30 cellular contexts compared by ENCODE assay signal in genomic region chr11:101090679-101091270, GRCh38. TPM values are rescaled to one million over a fixed set of nuclear protein-coding genes. Genes with fewer than 3 reads are reported as not detected.
"Had no signal": no experiment of that assay in that cellular context is flagged by ENCODE, and none has a peak within 500 bp of the region (broad histone marks: within the 10 kb centered on the region; RNA-seq: fewer than 3 reads in every experiment).

No MANE protein-coding gene starts in this region.

- H3K4me3 ChIP-seq: colonic mucosa, esophagus muscularis mucosa, hepatocyte, mucosa of descending colon, pancreas, smooth muscle cell, suprapubic skin, transverse colon, upper lobe of right lung, vagina had no signal

- H3K27ac ChIP-seq: colonic mucosa, esophagus muscularis mucosa, hepatocyte, neutrophil, pancreas, suprapubic skin, transverse colon, upper lobe of right lung, vagina had no signal

- H3K27me3 ChIP-seq: colonic mucosa, esophagus muscularis mucosa, hepatocyte, neutrophil, pancreas, suprapubic skin, transverse colon, upper lobe of right lung, vagina had no signal

- H3K4me1 ChIP-seq: colonic mucosa, pancreas, suprapubic skin, transverse colon, upper lobe of right lung had no signal

- ATAC-seq: mucosa of descending colon; natural killer cell treated with Interleukin-12 subunit alpha and Interleukin-12 subunit beta and Interleukin-15 and Interleukin-18, amount 100 ng/mL, for 72 hours; pancreas; sciatic nerve; stimulated activated naive CD8-positive, alpha-beta T cell treated with anti-CD3 and anti-CD28 coated beads, Interleukin-15, amount 100 ng/mL, for 72 hours; upper lobe of right lung had no signal

- FAIRE-seq: endothelial cell of umbilical vein, frontal cortex, pancreas had no signal

- H3K9me3 ChIP-seq: colonic mucosa, esophagus muscularis mucosa, mucosa of descending colon, neutrophil, pancreas, suprapubic skin, transverse colon, upper lobe of right lung, vagina had no signal

- DNase-seq: colonic mucosa; effector CD8-positive, alpha-beta T cell; endodermal cell; mesenchymal stem cell; mucosa of descending colon; naive B cell; pancreas; retina; stimulated activated CD4-positive, alpha-beta T cell treated with anti-CD3 and anti-CD28 coated beads, Interleukin-12 subunit alpha, Interleukin-12 subunit beta, amount 100 ng/mL, for 4 hours; stimulated activated CD4-positive, alpha-beta T cell treated with anti-CD3 and anti-CD28 coated beads, Interleukin-1b, Interleukin-23, amount 100 ng/mL, for 48 hours; stimulated activated CD4-positive, alpha-beta T cell treated with anti-CD3 and anti-CD28 coated beads, Interleukin-4, amount 100 ng/mL, for 1 hour; stimulated activated CD8-positive, alpha-beta memory T cell treated with anti-CD3 and anti-CD28 coated beads, Interleukin-4, amount 100 ng/mL, for 48 hours; stimulated activated naive CD4-positive, alpha-beta T cell; stimulated activated naive CD8-positive, alpha-beta T cell treated with anti-CD3 and anti-CD28 coated beads, Interleukin-15, amount 100 ng/mL, for 72 hours; transverse colon; upper lobe of right lung had no signal

RNA-seq across cellular contexts. Expression of gene PGR, which starts 38.8 kb away (rescaled TPM):
- total RNA-seq: chondrocyte; endodermal cell; endothelial cell of umbilical vein; epithelial cell of proximal tubule; lung microvascular endothelial cell; natural killer cell treated with Interleukin-12 subunit alpha and Interleukin-12 subunit beta and Interleukin-15 and Interleukin-18, amount 100 ng/mL, for 72 hours; neural crest cell had no signal
- polyA plus RNA-seq: endothelial cell of umbilical vein had no signal
